ENCODE assay signal across 8 cellular contexts in the genomic region with DNA sequence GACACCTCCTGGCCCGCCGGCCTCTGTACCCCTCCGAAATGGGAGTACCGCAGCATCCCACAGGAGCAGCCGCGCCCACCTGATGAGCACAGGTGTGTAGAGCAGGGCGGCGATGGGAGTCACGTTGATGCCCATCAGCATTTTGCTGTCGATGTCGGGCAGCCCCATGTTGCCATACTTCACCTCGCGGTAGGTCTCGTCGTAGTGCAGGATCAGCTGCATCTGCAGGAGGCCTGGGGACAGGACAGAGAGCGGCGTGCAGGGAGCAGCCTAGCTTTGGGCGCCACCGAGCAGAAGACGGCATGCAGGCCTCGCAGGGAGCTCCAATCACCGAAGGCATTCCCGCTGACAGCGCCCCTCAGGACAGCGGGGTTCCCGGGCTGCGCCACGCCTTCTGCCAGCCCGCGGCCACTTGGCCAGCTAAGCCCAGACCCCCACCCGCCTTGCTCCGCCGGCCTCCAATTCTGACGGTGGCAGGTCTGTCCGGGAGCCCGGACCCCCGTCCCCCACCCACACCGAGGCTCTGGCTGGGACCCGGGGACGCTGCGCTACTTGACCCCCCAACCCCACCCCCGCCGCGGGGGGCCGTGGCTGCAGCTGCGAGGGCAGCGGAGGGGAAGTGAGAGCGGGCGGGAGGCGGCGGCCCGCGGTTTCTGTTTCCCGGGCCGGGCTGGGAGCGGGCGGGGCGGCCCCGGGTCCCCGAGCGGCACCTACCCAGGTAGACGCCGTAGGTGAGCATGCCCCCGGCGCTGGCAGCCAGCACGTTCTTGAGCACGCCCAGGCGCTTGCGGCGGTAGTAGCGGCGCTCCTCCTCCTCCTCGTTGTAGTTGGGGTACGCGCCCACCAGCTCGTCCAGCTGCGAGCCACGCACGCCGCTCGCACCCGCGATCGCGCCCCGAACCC. TPM values are rescaled to one million over a fixed set of nuclear protein-coding genes. Genes with fewer than 3 reads are reported as not detected.
DNase-seq lines count a peak whose midpoint lies in the region; ATAC-seq, FAIRE-seq and TF ChIP-seq lines count a peak whose summit lies in the region.

No MANE protein-coding gene starts in this region.

- WGBS in right lobe of liver (ENCODE audit: insufficient coverage, low coverage, low lambda C conversion rate, missing lambda C conversion rate): 28% methylated on average over 8 of the region's 86 CpGs

- H3K27me3 ChIP-seq in ACC112 (ENCODE audit: insufficient read depth, low read length) (no peaks in the 10 kb centered on the region), breast epithelium (no peaks in the 10 kb centered on the region), right lobe of liver (no peaks in the 10 kb centered on the region)

- H3K4me3 ChIP-seq in ACC112 (ENCODE audit: low read depth, low read length) (peak overlapping the region; percentile 88), breast epithelium (peak overlapping the region; percentile 81 to 85 (median 81)), right lobe of liver (peak overlapping the region; percentile 57 to 80 (median 62))

- no peaks in the 10 kb centered on the region for H3K9me3 Mint-ChIP-seq in T-helper 2 cell treated with Interferon-gamma antibody and Interleukin-4, amounts not matched to agents 5 μg/mL and 100 μg/mL, for 36 hours

- H3K27me3 Mint-ChIP-seq in T-helper 2 cell treated with Interferon-gamma antibody and Interleukin-4, amounts not matched to agents 5 μg/mL and 100 μg/mL, for 36 hours (ENCODE audit: low read depth): no peaks in the 10 kb centered on the region

- TF ChIP-seq CTCF in breast epithelium (IDR thresholded peaks at IDR 0.05) (no peak), right lobe of liver (IDR thresholded peaks at IDR 0.05) (no peak)

- H3K4me1 ChIP-seq in ACC112 (ENCODE audit: control insufficient read depth, insufficient read depth, low read length, unreplicated experiment) (no peaks in the 10 kb centered on the region), breast epithelium (no peaks in the 10 kb centered on the region), right lobe of liver (peaks cover 0 to 4% (median under 1%) of the 10 kb centered on the region in 4 donors)

- peak overlapping the region; percentile 76 for H3K4me3 Mint-ChIP-seq in T-helper 2 cell treated with Interferon-gamma antibody and Interleukin-4, amounts not matched to agents 5 μg/mL and 100 μg/mL, for 36 hours

- peak; percentile 13 to 49 (median 29) for ATAC-seq in right lobe of liver

- H3K36me3 Mint-ChIP-seq in T-helper 2 cell treated with Interferon-gamma antibody and Interleukin-4, amounts not matched to agents 5 μg/mL and 100 μg/mL, for 36 hours (ENCODE audit: low read depth): no peaks in the 10 kb centered on the region

- TF ChIP-seq POLR2A in breast epithelium (IDR thresholded peaks at IDR 0.05) (no peak), right lobe of liver (IDR thresholded peaks at IDR 0.05) (no peak)

- peak overlapping the region; percentile 34 for H2AFZ ChIP-seq in ACC112 (ENCODE audit: low read length, unreplicated experiment)

- peak; percentile 42 for FAIRE-seq in GM19239 (lab: Jason Lieb, UNC)

- DNase-seq in GM19239 (ENCODE audit: insufficient read length, low spot score) (no peak), HT-29 (ENCODE audit: low spot score) (peak; percentile 55), breast epithelium (ENCODE audit: low spot score in 2 of 2) (no peak), right lobe of liver (peak in 1 of 3 donors; percentile 53), medulla oblongata (ENCODE audit: extremely low spot score) (no peak)
- DNase-seq in T-helper 2 cell treated with Interferon-gamma antibody and Interleukin-4, amounts not matched to agents 5 μg/mL and 100 μg/mL, for 36 hours (ENCODE audit: low spot score): no peak
- peak; percentile 59 for DNase-seq in stimulated activated CD8-positive, alpha-beta memory T cell treated with anti-CD3 and anti-CD28 coated beads, Interleukin-4, amount 100 ng/mL, for 48 hours

- H3K9me3 ChIP-seq in breast epithelium: no peaks in the 10 kb centered on the region
- H3K9me3 ChIP-seq in right lobe of liver: no peaks in the 10 kb centered on the region

- H3K79me2 ChIP-seq in ACC112 (ENCODE audit: control insufficient read depth, insufficient read depth, low read length, unreplicated experiment): no peaks in the 10 kb centered on the region

- H3K27ac ChIP-seq in ACC112 (ENCODE audit: low read depth, low read length) (no peak overlapping the region), breast epithelium (peak overlapping the region; percentile 80 to 84), right lobe of liver (peak overlapping the region; percentile 47 to 77 (median 70))

- H3K36me3 ChIP-seq in ACC112 (ENCODE audit: insufficient read depth, low read length) (no peaks in the 10 kb centered on the region), breast epithelium (no peaks in the 10 kb centered on the region), right lobe of liver (no peaks in the 10 kb centered on the region)

- peaks cover 15% of the 10 kb centered on the region for H3K4me1 Mint-ChIP-seq in T-helper 2 cell treated with Interferon-gamma antibody and Interleukin-4, amounts not matched to agents 5 μg/mL and 100 μg/mL, for 36 hours (ENCODE audit: low read depth)

- no peak overlapping the region for H3K27ac Mint-ChIP-seq in T-helper 2 cell treated with Interferon-gamma antibody and Interleukin-4, amounts not matched to agents 5 μg/mL and 100 μg/mL, for 36 hours

- intact Hi-C loops in breast epithelium (cut with DNase I; ENCODE audit: low total_unique reads): no loop called here
- intact Hi-C loops in right lobe of liver (cut with DNase I): no loop called here

RNA-seq across cellular contexts. Expression of a gene that starts 0.7 kb away (rescaled TPM):
- total RNA-seq in HT-29 (2014; rRNA removed; shearing (Covaris generic)): 164 and 197 TPM in 2 replicates
- total RNA-seq in breast epithelium (10 to 100 TPM; 40.3 to 63.7 (median 49.8) TPM), right lobe of liver (10 to 100 TPM; 13.3 to 21.4 (median 17.9) TPM)

RNA-seq across cellular contexts. Expression of a gene that starts 6.9 kb away (rescaled TPM):
- total RNA-seq in HT-29 (2014; rRNA removed; shearing (Covaris generic)): 108 and 113 TPM in 2 replicates
- 10 to 100 TPM in 2 of 3 donors, 1 to 10 TPM in 1; 9.8 to 26.4 (median 20.6) TPM for total RNA-seq in breast epithelium
- 1 to 10 TPM; 2.3 to 7.4 (median 4.4) TPM for total RNA-seq in right lobe of liver

RNA-seq across cellular contexts. Expression of a gene that starts 27.3 kb away (rescaled TPM):
- total RNA-seq in HT-29 (2014; rRNA removed; shearing (Covaris generic)): 564 and 590 TPM in 2 replicates
- total RNA-seq in breast epithelium (100 to 1,000 TPM; 105 to 117 (median 117) TPM), right lobe of liver (100 to 1,000 TPM in 3 of 6 experiments, 10 to 100 TPM in 3; 61.9 to 159 (median 88.4) TPM)

RNA-seq across cellular contexts. Expression of a gene that starts 35.6 kb away (rescaled TPM):
- 219 and 232 TPM in 2 replicates for total RNA-seq in HT-29 (2014; rRNA removed; shearing (Covaris generic))
- total RNA-seq in breast epithelium (100 to 1,000 TPM in 1 of 3 donors, 10 to 100 TPM in 2; 71.4 to 135 (median 90.3) TPM), right lobe of liver (10 to 100 TPM; 39.4 to 97.1 (median 69.3) TPM)

Comparison
In these comparisons a context has a peak if more than half of its experiments do, and no peak if none do; other contexts are left out.
1. DNase-seq: peak in HT-29 (single experiment) and stimulated activated CD8-positive, alpha-beta memory T cell treated with anti-CD3 and anti-CD28 coated beads, Interleukin-4, amount 100 ng/mL, for 48 hours (single experiment); none in GM19239 (single experiment), T-helper 2 cell treated with Interferon-gamma antibody and Interleukin-4, amounts not matched to agents 5 μg/mL and 100 μg/mL, for 36 hours (single experiment), breast epithelium (0 of 2) and medulla oblongata (single experiment).
2. Peak in every context shown above with its lines, with median percentiles within 50 percentile points of each other: H3K4me3 ChIP-seq.